19 cellular contexts compared by ENCODE assay signal in the genomic region with DNA sequence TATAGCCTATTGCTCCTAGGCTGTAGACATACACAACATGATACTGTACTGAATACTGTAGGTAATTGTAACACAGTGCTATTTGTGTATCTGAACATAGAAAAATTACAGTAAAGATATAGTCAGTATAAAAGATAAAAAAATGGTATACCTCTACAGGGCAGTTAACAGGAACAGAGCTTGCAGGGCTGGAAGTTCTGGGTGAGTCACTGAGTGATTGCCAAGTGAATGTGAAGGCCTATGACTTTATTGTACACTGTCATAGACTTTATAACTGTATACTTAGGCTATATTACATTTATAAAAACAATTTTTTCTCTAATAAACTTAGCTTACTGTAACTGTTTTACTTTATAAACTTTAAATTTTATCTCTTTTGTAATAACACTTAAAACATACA.
DNase-seq lines count a peak whose midpoint lies in the region; ATAC-seq and TF ChIP-seq lines count a peak whose summit lies in the region.
"Had no signal": no experiment of that assay in that cellular context is flagged by ENCODE, and none has a peak within 500 bp of the region (broad histone marks: within the 10 kb centered on the region; RNA-seq: fewer than 3 reads in every experiment).

No MANE protein-coding gene starts in this region.

- no peaks in the 10 kb centered on the region for H3K27me3 Mint-ChIP-seq in activated CD4-positive, alpha-beta T cell treated with anti-CD3 and anti-CD28 coated beads for 36 hours
- H3K27me3 Mint-ChIP-seq: CD4-positive, alpha-beta memory T cell had no signal

- CTCF ChIA-PET in activated CD4-positive, alpha-beta T cell treated with anti-CD3 and anti-CD28 coated beads for 36 hours (lab: Charles Lee), result no interaction called here

- H3K4me3 Mint-ChIP-seq in activated CD4-positive, alpha-beta T cell treated with anti-CD3 and anti-CD28 coated beads for 36 hours, result no peak overlapping the region
- H3K4me3 Mint-ChIP-seq: CD4-positive, alpha-beta memory T cell had no signal

- no peak for TF ChIP-seq CTCF in brain microvascular endothelial cell (IDR thresholded peaks at IDR 0.05; ENCODE audit: low read depth, low read length, missing control alignments)

- in situ Hi-C loops in brain microvascular endothelial cell (cut with HindIII; ENCODE audit: low pct_ligation_motif_present, low sequenced_read_pairs), result no loop called here

- H3K36me3 ChIP-seq in MG63, result no peaks in the 10 kb centered on the region
- no peaks in the 10 kb centered on the region for H3K36me3 ChIP-seq in brain microvascular endothelial cell (replicated peaks)
- H3K36me3 ChIP-seq: BLaER1 had no signal

- H3K27ac ChIP-seq in brain microvascular endothelial cell, result no peak overlapping the region
- H3K27ac ChIP-seq: A549, BLaER1 had no signal

- no peaks in the 10 kb centered on the region for H3K27me3 ChIP-seq in MG63
- no peaks in the 10 kb centered on the region for H3K27me3 ChIP-seq in brain microvascular endothelial cell (replicated peaks)
- H3K27me3 ChIP-seq: BLaER1 had no signal

- no peak overlapping the region for H3K27ac Mint-ChIP-seq in activated CD4-positive, alpha-beta T cell treated with anti-CD3 and anti-CD28 coated beads for 36 hours
- H3K27ac Mint-ChIP-seq: CD4-positive, alpha-beta memory T cell had no signal

- DNase-seq in ELR (ENCODE audit: low read depth) (peak; percentile 30), MG63 (peak; percentile 28), brain microvascular endothelial cell (peak; percentile 20), iris pigment epithelial cell (ENCODE audit: low read depth) (peak; percentile 16), hippocampal formation (lab: John Stamatoyannopoulos, UW) (no peak), activated gamma-delta T cell treated with Interleukin-2 at 50 U/mL for 16 hours (no peak), SHP77 treated with DMSO at 0.1 percent for 48 hours (lab: John Stamatoyannopoulos, UW) (no peak)
- DNase-seq in activated CD4-positive, alpha-beta T cell treated with anti-CD3 and anti-CD28 coated beads for 36 hours, result no peak
- DNase-seq: CD4-positive, alpha-beta memory T cell; DMS153; IMR-90; NCI-H1105 treated with DMSO at 0.1 percent for 48 hours; NCI-H1694; NCI-H510A; NCI-H774; SIG-M5 had no signal

- POLR2A ChIA-PET in activated CD4-positive, alpha-beta T cell treated with anti-CD3 and anti-CD28 coated beads for 36 hours (lab: Charles Lee), result interaction anchor here (0.6 kb wide), 1 partner anchor 82 kb away, joined by 3 read pairs; no protein-coding TSS in a partner anchor

- ATAC-seq in activated CD4-positive, alpha-beta T cell treated with anti-CD3 and anti-CD28 coated beads for 36 hours, result no peak
- ATAC-seq: A549, SK-N-SH treated with all-trans-retinoic acid at 6 μM for 48 hours had no signal

- intact Hi-C loops in activated CD4-positive, alpha-beta T cell treated with anti-CD3 and anti-CD28 coated beads for 36 hours (cut with DNase I, micrococcal nuclease), result no loop called here

- no peak overlapping the region for H3K4me3 ChIP-seq in MG63
- H3K4me3 ChIP-seq in brain microvascular endothelial cell (ENCODE audit: low read depth, low read length), result no peak overlapping the region
- H3K4me3 ChIP-seq: A549, BLaER1 had no signal

- H3K4me1 Mint-ChIP-seq in activated CD4-positive, alpha-beta T cell treated with anti-CD3 and anti-CD28 coated beads for 36 hours, result no peaks in the 10 kb centered on the region
- H3K4me1 Mint-ChIP-seq: CD4-positive, alpha-beta memory T cell had no signal

- H3K9me3 Mint-ChIP-seq in activated CD4-positive, alpha-beta T cell treated with anti-CD3 and anti-CD28 coated beads for 36 hours (ENCODE audit: low read depth), result peaks cover 2% of the 10 kb centered on the region

- no peaks in the 10 kb centered on the region for H3K9me3 ChIP-seq in MG63
- H3K9me3 ChIP-seq: A549, BLaER1 had no signal

- H3K36me3 Mint-ChIP-seq in activated CD4-positive, alpha-beta T cell treated with anti-CD3 and anti-CD28 coated beads for 36 hours (ENCODE audit: low read depth), result no peaks in the 10 kb centered on the region
- H3K36me3 Mint-ChIP-seq: CD4-positive, alpha-beta memory T cell had no signal

Comparison
In these comparisons a context has a peak if more than half of its experiments do, and no peak if none do; other contexts are left out.
1. DNase-seq: peak in ELR (single experiment), MG63 (single experiment), brain microvascular endothelial cell (single experiment) and iris pigment epithelial cell (single experiment); none in hippocampal formation (0 of 2), activated gamma-delta T cell treated with Interleukin-2 at 50 U/mL for 16 hours (single experiment), activated CD4-positive, alpha-beta T cell treated with anti-CD3 and anti-CD28 coated beads for 36 hours (single experiment) and SHP77 treated with DMSO at 0.1 percent for 48 hours (single experiment).